In genomic region chr6:169642455-169642854, GRCh38 we compare ENCODE assay signal across 19 cellular contexts. TPM values are rescaled to one million over a fixed set of nuclear protein-coding genes. Genes with fewer than 3 reads are reported as not detected.
DNase-seq lines count a peak whose midpoint lies in the region; ATAC-seq, FAIRE-seq and TF ChIP-seq lines count a peak whose summit lies in the region.
"Had no signal": no experiment of that assay in that cellular context is flagged by ENCODE, and none has a peak within 500 bp of the region (broad histone marks: within the 10 kb centered on the region; RNA-seq: fewer than 3 reads in every experiment).

No MANE protein-coding gene starts in this region.

- H2BK120ac ChIP-seq in H9 (ENCODE audit: low read depth, low read length, poor library complexity, severe bottlenecking) = no peak overlapping the region
- no peak overlapping the region for H2BK120ac ChIP-seq in trophoblast cell (ENCODE audit: insufficient read depth, low read length, poor library complexity)

- H2BK5ac ChIP-seq in H9 (ENCODE audit: insufficient read length, low read length) (no peak overlapping the region), trophoblast cell (ENCODE audit: low read depth, low read length, poor library complexity) (no peak overlapping the region)

- H3K4me2 ChIP-seq in H9 (ENCODE audit: insufficient read depth, insufficient read length, low read length) (no peak overlapping the region), HepG2 (ENCODE audit: low read depth, low read length) (no peak overlapping the region), trophoblast cell (ENCODE audit: low read length) (no peak overlapping the region), Karpas-422 (ENCODE audit: low read depth, low read length, poor library complexity, severe bottlenecking) (no peak overlapping the region)
- H3K4me2 ChIP-seq: BLaER1 treated with 17β-estradiol and CSF1 and Interleukin-3, amounts not matched to agents 10 nM and 100 nM had no signal

- H3K27me3 ChIP-seq in H9 (ENCODE audit: insufficient read depth, low read length) = no peaks in the 10 kb centered on the region
- no peaks in the 10 kb centered on the region for H3K27me3 ChIP-seq in HepG2 (ENCODE audit: control insufficient read depth in 1 of 2, insufficient read depth in 2 of 2, low read length in 2 of 2)
- H3K27me3 ChIP-seq in trophoblast cell (ENCODE audit: insufficient read depth, low read length) = no peaks in the 10 kb centered on the region
- no peaks in the 10 kb centered on the region for H3K27me3 ChIP-seq in Karpas-422 (ENCODE audit: low read length)
- H3K27me3 ChIP-seq: BLaER1 treated with 17β-estradiol and CSF1 and Interleukin-3, amounts not matched to agents 10 nM and 100 nM had no signal

- H3K23me2 ChIP-seq in H9 (ENCODE audit: insufficient read length, low read depth, low read length, poor library complexity, severe bottlenecking) = no peaks in the 10 kb centered on the region

- FAIRE-seq in HepG2 (lab: Jason Lieb, UNC) = no peak
- FAIRE-seq: GM12878, GM19239, H54, HTR-8/SVneo had no signal

- no peaks in the 10 kb centered on the region for H3K4me1 ChIP-seq in H9 (ENCODE audit: insufficient read depth, low read length)
- H3K4me1 ChIP-seq in HepG2 (ENCODE audit: insufficient read depth, low read length) = no peaks in the 10 kb centered on the region
- peaks cover 0 to 5% of the 10 kb centered on the region in 2 experiments for H3K4me1 ChIP-seq in trophoblast cell (ENCODE audit: control insufficient read depth in 1 of 2, insufficient read depth in 2 of 2, low read length in 2 of 2)
- no peaks in the 10 kb centered on the region for H3K4me1 ChIP-seq in Karpas-422 (ENCODE audit: low read length)
- H3K4me1 ChIP-seq: BLaER1 treated with 17β-estradiol and CSF1 and Interleukin-3, amounts not matched to agents 10 nM and 100 nM had no signal

- H3K9me3 ChIP-seq in H9 (ENCODE audit: control insufficient read depth, low read depth, low read length) (no peaks in the 10 kb centered on the region), HepG2 (ENCODE audit: low read length) (no peaks in the 10 kb centered on the region), trophoblast cell (ENCODE audit: insufficient read depth, low read depth, low read length) (peaks cover 1% of the 10 kb centered on the region), Karpas-422 (ENCODE audit: low read length) (no peaks in the 10 kb centered on the region)
- H3K9me3 ChIP-seq: BLaER1 treated with 17β-estradiol and CSF1 and Interleukin-3, amounts not matched to agents 10 nM and 100 nM had no signal

- no peak overlapping the region for H4K8ac ChIP-seq in H9 (replicated peaks; ENCODE audit: insufficient read length, low read depth, low read length)
- H4K8ac ChIP-seq in trophoblast cell (ENCODE audit: low read depth, low read length) = no peak overlapping the region

- no CpG with 5 or more reads among the region's 15 CpGs for WGBS in H9 (ENCODE audit: extremely low coverage, insufficient read length, low lambda C conversion rate)
- WGBS in HepG2 (ENCODE audit: low lambda C conversion rate) = 93% methylated on average over 15 of the region's 15 CpGs
- no CpG with 5 or more reads among the region's 15 CpGs for WGBS in trophoblast cell (ENCODE audit: extremely low coverage, insufficient coverage, insufficient read length)

- in situ Hi-C loops in HepG2 (cut with HindIII; ENCODE audit: extremely low pct_ligation_motif_present, low pct_unique_long_range_greater_than_20kb) = no loop called here

- H4K20me1 ChIP-seq in H9 (ENCODE audit: control insufficient read depth, insufficient read depth, insufficient read length) (no peaks in the 10 kb centered on the region), HepG2 (ENCODE audit: insufficient read depth, low read length) (no peaks in the 10 kb centered on the region), Karpas-422 (ENCODE audit: insufficient read depth, low read depth, low read length) (no peaks in the 10 kb centered on the region)
- H4K20me1 ChIP-seq: BLaER1 treated with 17β-estradiol and CSF1 and Interleukin-3, amounts not matched to agents 10 nM and 100 nM had no signal

- no peak for TF ChIP-seq RAD21 in HepG2 (CRISPR knock-in tag; IDR thresholded peaks at IDR 0.05)

- no peaks in the 10 kb centered on the region for H3K79me2 ChIP-seq in H9 (ENCODE audit: insufficient read depth, low read length)
- no peaks in the 10 kb centered on the region for H3K79me2 ChIP-seq in HepG2 (ENCODE audit: insufficient read depth, low read length)
- no peaks in the 10 kb centered on the region for H3K79me2 ChIP-seq in trophoblast cell (ENCODE audit: control insufficient read depth, insufficient read depth, low read length, poor library complexity)
- H3K79me2 ChIP-seq in Karpas-422 (ENCODE audit: low read length) = no peaks in the 10 kb centered on the region

- no peak overlapping the region for H2BK12ac ChIP-seq in H9 (ENCODE audit: insufficient read length, low read depth, low read length)
- no peak overlapping the region for H2BK12ac ChIP-seq in trophoblast cell (ENCODE audit: low read length)

- no peak overlapping the region for H3K4me3 ChIP-seq in HepG2 (replicated peaks in 1 of 3; ENCODE audit: insufficient read depth in 1 of 3, low read depth in 2 of 3, low read length in 3 of 3)
- no peak overlapping the region for H3K4me3 ChIP-seq in trophoblast cell (ENCODE audit: low read depth, low read length)
- no peak overlapping the region for H3K4me3 ChIP-seq in Karpas-422 (ENCODE audit: low read length)
- H3K4me3 ChIP-seq: BLaER1 treated with 17β-estradiol and CSF1 and Interleukin-3, amounts not matched to agents 10 nM and 100 nM; GM12878; GM23248 had no signal

- H3K23ac ChIP-seq in H9 (ENCODE audit: insufficient read length, low read depth, low read length) (no peak overlapping the region), trophoblast cell (ENCODE audit: low read length) (no peak overlapping the region)

- TF ChIP-seq CTCF in H9 (conservative IDR thresholded peaks at IDR 0.05) (no peak), HepG2 (CRISPR knock-in tag; IDR thresholded peaks at IDR 0.05) (no peak)

- H4K5ac ChIP-seq in H9 (ENCODE audit: insufficient read length, low read depth, low read length) = no peak overlapping the region

- H2BK20ac ChIP-seq in H9 (ENCODE audit: low read depth, low read length, poor library complexity, severe bottlenecking) = no peak overlapping the region

- H3T11ph ChIP-seq in H9 (ENCODE audit: low read length) = no peak overlapping the region

- peak; percentile 36 for DNase-seq in H9
- no peak for DNase-seq in HepG2 (ENCODE audit: low spot score)
- DNase-seq in trophoblast cell = no peak
- no peak for DNase-seq in Karpas-422
- no peak for DNase-seq in NCI-H2196 (lab: John Stamatoyannopoulos, UW; ENCODE audit: unreplicated experiment)
- no peak for DNase-seq in stimulated activated CD4-positive, alpha-beta T cell treated with anti-CD3 and anti-CD28 coated beads, Interleukin-4, amount 100 ng/mL, for 24 hours
- DNase-seq: Calu3; CD8-positive, alpha-beta T cell; DMS79 treated with DMSO at 0.1 percent for 48 hours; GM23248; HFFc6 had no signal

- BruUV-seq in HepG2 (replicated peaks; lab: Mats Ljungman, UMichigan) = no TSS peak

- CTCF ChIA-PET in HepG2 (lab: Yijun Ruan, JAX; ENCODE audit: low intra/inter-chr PET ratio, low total read pairs) = no interaction called here

- H3K9me3 Mint-ChIP-seq in H9 = no peaks in the 10 kb centered on the region
- H3K9me3 Mint-ChIP-seq: CD8-positive, alpha-beta T cell; HFFc6; IgD-negative memory B cell had no signal

- 0 out of 4 replicates have a peak, but pooled peaks cover 3 to 4% of the 10 kb centered on the region in 2 experiments for H3K4me1 Mint-ChIP-seq in H9
- H3K4me1 Mint-ChIP-seq: B cell, IgD-negative memory B cell had no signal

- H3K27ac ChIP-seq in H9 (ENCODE audit: insufficient read length, low read depth, low read length) (no peak overlapping the region), HepG2 (ENCODE audit: extremely low read length, insufficient read depth, low read length) (no peak overlapping the region), trophoblast cell (ENCODE audit: low read depth, low read length) (no peak overlapping the region), Karpas-422 (ENCODE audit: low read length) (no peak overlapping the region)
- H3K27ac ChIP-seq: BLaER1 treated with 17β-estradiol and CSF1 and Interleukin-3, amounts not matched to agents 10 nM and 100 nM; GM23248 had no signal

- H3K36me3 ChIP-seq in HepG2 (replicated peaks in 1 of 2; ENCODE audit: control insufficient read depth in 1 of 2, insufficient read depth in 2 of 2, low read length in 2 of 2) (peaks cover 4 to 5% of the 10 kb centered on the region in 2 experiments), trophoblast cell (ENCODE audit: control insufficient read depth in 1 of 2, insufficient read depth in 2 of 2, low read length in 2 of 2) (peaks cover 6 to 9% of the 10 kb centered on the region in 2 experiments), Karpas-422 (ENCODE audit: insufficient read depth, low read length) (peaks cover 8% of the 10 kb centered on the region; the same call in 1 of the 2 replicates)

- no peak overlapping the region for H2AFZ ChIP-seq in H9 (ENCODE audit: low read length)
- no peak overlapping the region for H2AFZ ChIP-seq in HepG2 (ENCODE audit: low read length)
- no peak overlapping the region for H2AFZ ChIP-seq in trophoblast cell (ENCODE audit: insufficient read depth, low read length, poor library complexity)
- H2AFZ ChIP-seq in Karpas-422 (ENCODE audit: low read length) = no peak overlapping the region
- H2AFZ ChIP-seq: GM23248 had no signal

- intact Hi-C loops in HepG2 (cut with micrococcal nuclease; ENCODE audit: unreplicated experiment) = no loop called here

- H3K9ac ChIP-seq in H9 (ENCODE audit: extremely low read depth, insufficient read length, low read length) (no peak overlapping the region), HepG2 (ENCODE audit: insufficient read depth, low read depth, low read length) (no peak overlapping the region), trophoblast cell (ENCODE audit: low read length) (peak overlapping the region; percentile 26), Karpas-422 (ENCODE audit: low read length) (no peak overlapping the region)
- H3K9ac ChIP-seq: BLaER1 treated with 17β-estradiol and CSF1 and Interleukin-3, amounts not matched to agents 10 nM and 100 nM; GM23248 had no signal

- no peak overlapping the region for H4K12ac ChIP-seq in trophoblast cell (ENCODE audit: low read depth, low read length)

- H3K56ac ChIP-seq in H9 (ENCODE audit: insufficient read length, low read depth, low read length) = no peak overlapping the region

- H3K18ac ChIP-seq in H9 (ENCODE audit: insufficient read length, low read depth, low read length) = no peak overlapping the region
- H3K18ac ChIP-seq in trophoblast cell (ENCODE audit: low read length) = no peak overlapping the region

- TF ChIP-seq EP300 in HepG2 (IDR thresholded peaks at IDR 0.05; ENCODE audit: low read depth in 2 of 2, low read length in 2 of 2) (no peak), HepG2 (CRISPR knock-in tag; IDR thresholded peaks at IDR 0.05; ENCODE audit: borderline replicate concordance) (no peak)

- POLR2A ChIA-PET in HepG2 (lab: Yijun Ruan, JAX) = no interaction called here

- H3K14ac ChIP-seq in H9 (ENCODE audit: insufficient read depth, low read length) (no peak overlapping the region; the same call in 1 of the 2 replicates), trophoblast cell (ENCODE audit: low read length) (no peak overlapping the region)

- peaks cover 13 to 34% (median 27%) of the 10 kb centered on the region in 3 experiments; a peak in 6 of 7 replicates for H3K36me3 Mint-ChIP-seq in H9 (ENCODE audit: insufficient read depth in 1 of 3, low read depth in 3 of 3)

- H3K79me1 ChIP-seq in H9 (ENCODE audit: insufficient read depth, low read depth, low read length, poor library complexity, severe bottlenecking) (no peaks in the 10 kb centered on the region), trophoblast cell (ENCODE audit: low read length) (no peaks in the 10 kb centered on the region)

- H2AK5ac ChIP-seq in H9 (ENCODE audit: insufficient read length, low read length) = no peak overlapping the region
- no peak overlapping the region for H2AK5ac ChIP-seq in trophoblast cell (ENCODE audit: low read length)

- H3K27ac Mint-ChIP-seq in H9 = peak overlapping the region in 1 of 3 experiments; percentile 76; a peak in 1 of 7 replicates
- H3K27ac Mint-ChIP-seq: B cell; CD8-positive, alpha-beta T cell; HFFc6 had no signal

- H3K4ac ChIP-seq in H9 (ENCODE audit: low read depth, low read length) = no peak overlapping the region
- no peak overlapping the region for H3K4ac ChIP-seq in trophoblast cell (ENCODE audit: low read depth, low read length)

- no peak for TF ChIP-seq POLR2A in HepG2 (IDR thresholded peaks at IDR 0.05; ENCODE audit: insufficient read depth in 1 of 2, low read depth in 2 of 2, low read length in 2 of 2)

- H4K91ac ChIP-seq in H9 (ENCODE audit: insufficient read length, low read depth, low read length) = no peak overlapping the region
- no peak overlapping the region for H4K91ac ChIP-seq in trophoblast cell (ENCODE audit: low read depth, low read length)

- no peaks in the 10 kb centered on the region for H3K9me2 ChIP-seq in Karpas-422 (replicated peaks; ENCODE audit: insufficient read depth, low read length)

- H3K4me3 Mint-ChIP-seq in H9 = no peak overlapping the region
- H3K4me3 Mint-ChIP-seq: B cell; CD8-positive, alpha-beta T cell; HFFc6; IgD-negative memory B cell had no signal

- no peak overlapping the region for H2BK15ac ChIP-seq in H9 (ENCODE audit: low read depth, low read length)

- no peaks in the 10 kb centered on the region for H3K27me3 Mint-ChIP-seq in H9 (ENCODE audit: low read depth)
- H3K27me3 Mint-ChIP-seq: B cell, IgD-negative memory B cell had no signal

- no peak for ATAC-seq in HepG2
- ATAC-seq: CD8-positive, alpha-beta T cell; GM12878; HCT116 had no signal

RNA-seq across cellular contexts. Expression of gene WDR27, which starts 59.4 kb away (rescaled TPM):
- 38.4 and 48.7 TPM in 2 replicates for total RNA-seq in H9 (2021)
- total RNA-seq in HepG2 (2016; rRNA removed; fragmentation: Illumina TruSeq; extraction: Trizol) = 10.0 and 34.1 TPM in 2 replicates
- 45.3 and 45.5 TPM in 2 replicates for total RNA-seq in HepG2 (2016; cell fraction: cytosol; rRNA removed; fragmentation: Illumina TruSeq; extraction: Trizol; ENCODE audit: low read depth)
- total RNA-seq in HepG2 (2016; cell fraction: insoluble cytoplasmic fraction; rRNA removed; fragmentation: Illumina TruSeq; extraction: Trizol) = 9.2 and 32.8 TPM in 2 replicates
- total RNA-seq in HepG2 (2016; cell fraction: membrane; rRNA removed; fragmentation: Illumina TruSeq; extraction: Trizol) = 22.5 and 24.3 TPM in 2 replicates
- 87.3 and 93.1 TPM in 2 replicates for total RNA-seq in HepG2 (2016; cell fraction: nucleus; rRNA removed; fragmentation: Illumina TruSeq; extraction: Trizol)
- 80.3 and 95.6 TPM in 2 replicates for polyA plus RNA-seq in HepG2 (2011; rRNA removed)
- polyA plus RNA-seq in HepG2 (2011; cell fraction: cytosol; rRNA removed) = 17.7 and 20.8 TPM in 2 replicates
- 789 and 902 TPM in 2 replicates for polyA plus RNA-seq in HepG2 (2011; cell fraction: nucleus; rRNA removed)
- 44.5 and 48.4 TPM in 2 replicates for polyA plus RNA-seq in HepG2 (2012)
- polyA plus RNA-seq in HepG2 (2016; cell fraction: cytosol; fragmentation: Illumina TruSeq; extraction: Trizol; ENCODE audit: low read depth) = 0.87 and 1.0 TPM in 2 replicates
- polyA plus RNA-seq in HepG2 (2016; cell fraction: insoluble cytoplasmic fraction; fragmentation: Illumina TruSeq; extraction: Trizol; ENCODE audit: low read depth) = 5.7 and 6.2 TPM in 2 replicates
- polyA plus RNA-seq in HepG2 (2016; cell fraction: membrane; fragmentation: Illumina TruSeq; extraction: Trizol; ENCODE audit: low read depth) = 2.3 TPM in 2 replicates
- 145 and 151 TPM in 2 replicates for polyA plus RNA-seq in HepG2 (2016; cell fraction: nucleus; fragmentation: Illumina TruSeq; extraction: Trizol; ENCODE audit: insufficient read depth, low read depth)
- 26.5 and 83.9 TPM in 2 replicates for polyA minus RNA-seq in HepG2 (2011; rRNA and poly(A)+ RNA removed; ENCODE audit: low replicate concordance)
- polyA minus RNA-seq in HepG2 (2011; cell fraction: cytosol; rRNA and poly(A)+ RNA removed) = 13.1 and 17.6 TPM in 2 replicates
- 330 and 337 TPM in 2 replicates for polyA minus RNA-seq in HepG2 (2011; cell fraction: nucleus; rRNA and poly(A)+ RNA removed)
- 16.0 TPM in 2 replicates for polyA plus RNA-seq in trophoblast cell (2013)
- total RNA-seq in Karpas-422 (2014; rRNA removed; shearing (Covaris generic); ENCODE audit: low replicate concordance) = 63.0 and 76.8 TPM in 2 replicates

RNA-seq across cellular contexts. Expression of gene C6orf120, which starts 59.5 kb away (rescaled TPM):
- 22.2 and 23.2 TPM in 2 replicates for total RNA-seq in H9 (2021)
- total RNA-seq in HepG2 (2016; rRNA removed; fragmentation: Illumina TruSeq; extraction: Trizol) = 24.9 and 29.9 TPM in 2 replicates
- total RNA-seq in HepG2 (2016; cell fraction: cytosol; rRNA removed; fragmentation: Illumina TruSeq; extraction: Trizol; ENCODE audit: low read depth) = 8.5 and 9.9 TPM in 2 replicates
- 23.9 and 28.1 TPM in 2 replicates for total RNA-seq in HepG2 (2016; cell fraction: insoluble cytoplasmic fraction; rRNA removed; fragmentation: Illumina TruSeq; extraction: Trizol)
- 29.1 and 33.5 TPM in 2 replicates for total RNA-seq in HepG2 (2016; cell fraction: membrane; rRNA removed; fragmentation: Illumina TruSeq; extraction: Trizol)
- total RNA-seq in HepG2 (2016; cell fraction: nucleus; rRNA removed; fragmentation: Illumina TruSeq; extraction: Trizol) = 29.1 and 31.2 TPM in 2 replicates
- 21.4 and 21.7 TPM in 2 replicates for polyA plus RNA-seq in HepG2 (2011; rRNA removed)
- polyA plus RNA-seq in HepG2 (2011; cell fraction: cytosol; rRNA removed) = 15.0 and 17.3 TPM in 2 replicates
- polyA plus RNA-seq in HepG2 (2011; cell fraction: nucleus; rRNA removed) = 8.2 and 9.1 TPM in 2 replicates
- 31.3 and 32.1 TPM in 2 replicates for polyA plus RNA-seq in HepG2 (2012)
- 11.4 and 15.3 TPM in 2 replicates for polyA plus RNA-seq in HepG2 (2016; cell fraction: cytosol; fragmentation: Illumina TruSeq; extraction: Trizol; ENCODE audit: low read depth)
- polyA plus RNA-seq in HepG2 (2016; cell fraction: insoluble cytoplasmic fraction; fragmentation: Illumina TruSeq; extraction: Trizol; ENCODE audit: low read depth) = 31.7 and 32.1 TPM in 2 replicates
- 26.6 and 31.9 TPM in 2 replicates for polyA plus RNA-seq in HepG2 (2016; cell fraction: membrane; fragmentation: Illumina TruSeq; extraction: Trizol; ENCODE audit: low read depth)
- 37.2 and 42.7 TPM in 2 replicates for polyA plus RNA-seq in HepG2 (2016; cell fraction: nucleus; fragmentation: Illumina TruSeq; extraction: Trizol; ENCODE audit: insufficient read depth, low read depth)
- polyA minus RNA-seq in HepG2 (2011; rRNA and poly(A)+ RNA removed; ENCODE audit: low replicate concordance) = 3.5 and 28.2 TPM in 2 replicates
- 22.5 and 22.8 TPM in 2 replicates for polyA minus RNA-seq in HepG2 (2011; cell fraction: cytosol; rRNA and poly(A)+ RNA removed)
- 18.4 and 18.8 TPM in 2 replicates for polyA minus RNA-seq in HepG2 (2011; cell fraction: nucleus; rRNA and poly(A)+ RNA removed)
- 19.3 and 20.0 TPM in 2 replicates for polyA plus RNA-seq in trophoblast cell (2013)
- 43.9 and 51.4 TPM in 2 replicates for total RNA-seq in Karpas-422 (2014; rRNA removed; shearing (Covaris generic); ENCODE audit: low replicate concordance)
